In the genomic region with DNA sequence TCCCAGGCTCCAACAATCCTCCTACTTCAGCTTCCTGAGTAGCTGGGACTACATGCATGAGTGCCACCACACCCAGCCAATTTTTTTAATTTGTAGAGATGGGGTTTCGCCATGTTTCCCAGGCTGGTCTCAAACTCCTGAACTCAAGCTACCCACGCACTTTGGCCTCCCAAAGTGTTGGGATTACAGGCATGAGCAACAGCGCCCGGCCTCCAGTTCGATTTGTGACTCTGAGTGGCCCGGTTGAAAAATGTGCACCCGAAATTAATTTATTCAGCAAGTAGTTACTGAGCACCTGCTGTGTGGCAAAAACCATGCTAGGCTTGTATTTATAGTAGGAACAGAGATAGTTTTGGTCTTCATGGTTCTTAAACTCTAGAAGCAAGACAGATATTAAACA, we compare ENCODE assay signal across 27 cellular contexts. TPM values are rescaled to one million over a fixed set of nuclear protein-coding genes. Genes with fewer than 3 reads are reported as not detected.
"Had no signal": no experiment of that assay in that cellular context is flagged by ENCODE, and none has a peak within 500 bp of the region (broad histone marks: within the 10 kb centered on the region; RNA-seq: fewer than 3 reads in every experiment).

No MANE protein-coding gene starts in this region.

- H3K4me3 ChIP-seq: K562 had no signal

- H3K27me3 Mint-ChIP-seq: activated CD8-positive, alpha-beta T cell treated with anti-CD3 and anti-CD28 coated beads for 36 hours; activated naive CD8-positive, alpha-beta T cell treated with anti-CD3 and anti-CD28 coated beads, Interleukin-2, amount 50 U/mL, for 24 hours; activated T-cell treated with anti-CD3 and anti-CD28 coated beads, Interleukin-2, amount 50 U/mL, for 24 hours; brain had no signal

- H3K36me3 Mint-ChIP-seq: activated naive CD4-positive, alpha-beta T cell treated with anti-CD3 and anti-CD28 coated beads, Interleukin-2, amount 50 U/mL, for 72 hours had no signal

- H3K27ac Mint-ChIP-seq: activated CD8-positive, alpha-beta T cell treated with anti-CD3 and anti-CD28 coated beads for 36 hours; activated naive CD4-positive, alpha-beta T cell treated with anti-CD3 and anti-CD28 coated beads, Interleukin-2, amount 50 U/mL, for 72 hours; activated naive CD8-positive, alpha-beta T cell treated with anti-CD3 and anti-CD28 coated beads, Interleukin-2, amount 50 U/mL, for 24 hours; activated T-cell treated with anti-CD3 and anti-CD28 coated beads, Interleukin-2, amount 50 U/mL, for 24 hours; T-helper 2 cell treated with Interferon-gamma antibody and Interleukin-4, amounts not matched to agents 5 μg/mL and 100 μg/mL, for 36 hours had no signal

- H3K9me3 Mint-ChIP-seq: activated CD8-positive, alpha-beta T cell treated with anti-CD3 and anti-CD28 coated beads for 36 hours; activated naive CD4-positive, alpha-beta T cell treated with anti-CD3 and anti-CD28 coated beads, Interleukin-2, amount 50 U/mL, for 72 hours; activated naive CD8-positive, alpha-beta T cell treated with anti-CD3 and anti-CD28 coated beads, Interleukin-2, amount 50 U/mL, for 24 hours; activated T-cell treated with anti-CD3 and anti-CD28 coated beads, Interleukin-2, amount 50 U/mL, for 24 hours; brain; T-helper 2 cell treated with Interferon-gamma antibody and Interleukin-4, amounts not matched to agents 5 μg/mL and 100 μg/mL, for 36 hours had no signal

- H3K9me3 ChIP-seq: SK-N-SH had no signal

- ATAC-seq: activated CD4-positive, CD25-positive, alpha-beta regulatory T cell treated with anti-CD3 and anti-CD28 coated beads, Interleukin-2, amount 50 U/mL, for 24 hours; activated CD8-positive, alpha-beta T cell treated with anti-CD3 and anti-CD28 coated beads for 36 hours; activated naive CD4-positive, alpha-beta T cell treated with anti-CD3 and anti-CD28 coated beads, Interleukin-2, amount 50 U/mL, for 72 hours; activated naive CD8-positive, alpha-beta T cell treated with anti-CD3 and anti-CD28 coated beads, Interleukin-2, amount 50 U/mL, for 24 hours; K562; Panc1; Right ventricle myocardium inferior had no signal

- H3K4me3 Mint-ChIP-seq: activated CD8-positive, alpha-beta T cell treated with anti-CD3 and anti-CD28 coated beads for 36 hours; activated naive CD8-positive, alpha-beta T cell treated with anti-CD3 and anti-CD28 coated beads, Interleukin-2, amount 50 U/mL, for 24 hours; activated T-cell treated with anti-CD3 and anti-CD28 coated beads, Interleukin-2, amount 50 U/mL, for 24 hours; brain; T-helper 2 cell treated with Interferon-gamma antibody and Interleukin-4, amounts not matched to agents 5 μg/mL and 100 μg/mL, for 36 hours had no signal

- DNase-seq: activated CD4-positive, alpha-beta T cell treated with anti-CD3 and anti-CD28 coated beads for 4 hours; activated CD8-positive, alpha-beta T cell treated with anti-CD3 and anti-CD28 coated beads for 36 hours; activated effector memory CD4-positive, alpha-beta T cell treated with anti-CD3 and anti-CD28 coated beads, Interleukin-2, amount 50 U/mL, for 16 hours; activated naive CD4-positive, alpha-beta T cell treated with Interleukin-2 at 50 U/mL for 16 hours; activated naive CD8-positive, alpha-beta T cell treated with anti-CD3 and anti-CD28 coated beads, Interleukin-2, amount 50 U/mL, for 24 hours; activated T-cell treated with anti-CD3 and anti-CD28 coated beads, Interleukin-2, amount 50 U/mL, for 24 hours; amniotic stem cell; Karpas-422; MM.1S; NCI-H1105; NCI-H146; NCI-H187 treated with DMSO at 0.1 percent for 48 hours; NCI-H2081 treated with DMSO at 0.1 percent for 48 hours; NCI-H226; NCI-H526; NCI-H82; OCI-M1; RPMI8226; SK-N-SH; T-helper 1 cell had no signal

RNA-seq across cellular contexts. Expression of gene MVB12B, which starts 58.3 kb away (rescaled TPM):
- total RNA-seq: K562 had no signal
